1 cellular context compared by ENCODE assay signal in the genomic region with DNA sequence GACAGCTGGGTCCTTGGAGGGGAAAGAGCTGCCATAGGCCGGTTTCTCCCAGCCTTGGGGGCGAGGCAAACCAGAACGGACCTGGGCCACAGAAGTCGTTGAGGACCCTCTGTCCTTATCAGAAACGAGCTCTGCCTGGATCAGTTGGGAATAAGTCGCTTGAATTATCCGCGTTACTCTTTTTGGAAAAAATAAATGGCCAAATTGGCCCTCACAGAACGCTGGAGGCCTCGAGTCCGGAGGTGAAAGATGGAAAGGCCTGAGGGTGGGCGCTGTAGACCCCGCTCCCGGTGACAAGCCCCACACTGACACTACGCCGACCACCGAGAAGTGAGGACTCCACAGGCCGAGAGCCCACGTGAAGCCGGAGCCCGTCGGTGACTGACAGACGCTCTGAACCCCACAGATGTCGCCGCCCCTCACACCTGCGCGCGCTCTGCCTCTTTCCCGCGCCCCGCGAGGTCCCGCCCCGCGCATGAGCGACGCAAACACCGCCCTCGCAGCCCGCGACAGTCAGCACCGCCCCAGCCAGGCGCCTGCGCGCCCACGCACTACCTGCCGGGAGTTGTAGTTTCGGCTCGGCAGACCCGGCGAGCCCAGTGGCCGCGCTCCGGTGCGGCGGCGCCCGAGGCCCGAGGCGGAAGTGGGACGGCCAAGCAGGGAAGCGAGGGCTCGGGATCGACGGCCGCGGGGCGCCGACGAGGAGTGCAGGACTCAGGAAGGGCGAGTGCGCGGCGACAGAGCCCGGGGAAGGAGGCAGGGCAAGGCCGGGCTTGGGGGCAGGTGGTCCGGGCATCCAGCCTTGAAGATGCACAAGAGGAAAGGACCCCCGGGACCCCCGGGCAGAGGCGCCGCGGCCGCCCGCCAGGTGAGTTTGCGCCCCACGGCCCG.
TF ChIP-seq lines count a peak whose summit lies in the region.

TSS of gene BRME1 (minus strand) at position 484 of the 891 bp plus-strand sequence. CDS start 1,225 bp downstream, outside the sequence.
TSS of gene CC2D1A (plus strand) at position 568 of the 891 bp plus-strand sequence. CDS start at position 809, 241 bp downstream.

TF ChIP-seq in HepG2, 621 proteins besides CTCF, POLR2A, EP300 and RAD21 (continued from another document and continues in another):
- peak; percentile 88; the same call in 1 of the 2 replicates for TF ChIP-seq ZNF333 (CRISPR knock-in tag; IDR thresholded peaks at IDR 0.05; ENCODE audit: borderline replicate concordance)
- peak; percentile 85 for TF ChIP-seq ETV5 (CRISPR knock-in tag; IDR thresholded peaks at IDR 0.05; ENCODE audit: borderline replicate concordance)
- TF ChIP-seq SOX6 (IDR thresholded peaks at IDR 0.05): no peak
- TF ChIP-seq SOX6 (CRISPR knock-in tag; IDR thresholded peaks at IDR 0.05): 0 out of 2 replicates have a peak, but pooled peaks have one; percentile 29
- TF ChIP-seq ZNF768 (CRISPR knock-in tag; IDR thresholded peaks at IDR 0.05): peak; percentile 71; the same call in 1 of the 2 replicates
- TF ChIP-seq BHLHE40 (IDR thresholded peaks at IDR 0.05; ENCODE audit: low read length): no peak
- TF ChIP-seq ZKSCAN5 (CRISPR knock-in tag; IDR thresholded peaks at IDR 0.05): no peak
- TF ChIP-seq ZBTB8A (CRISPR knock-in tag; IDR thresholded peaks at IDR 0.05; ENCODE audit: borderline replicate concordance, low read depth): 0 out of 2 replicates have a peak, but pooled peaks have one; percentile 45
- no peak; the same call in 1 of the 2 replicates for TF ChIP-seq MTA1 (CRISPR knock-in tag; IDR thresholded peaks at IDR 0.05; ENCODE audit: borderline replicate concordance)
- TF ChIP-seq ZNF800 (CRISPR knock-in tag; IDR thresholded peaks at IDR 0.05): peak; percentile 43; the same call in 1 of the 2 replicates
- TF ChIP-seq NFKB2 (CRISPR knock-in tag; IDR thresholded peaks at IDR 0.05; ENCODE audit: borderline replicate concordance): peak; percentile 92; the same call in 1 of the 2 replicates
- peak; percentile 83 for TF ChIP-seq ZNF441 (CRISPR knock-in tag; IDR thresholded peaks at IDR 0.05; ENCODE audit: borderline replicate concordance)
- TF ChIP-seq BORCS8-MEF2B (CRISPR knock-in tag; IDR thresholded peaks at IDR 0.05): peak; percentile 95
- TF ChIP-seq SRSF1 (optimal IDR thresholded peaks at IDR 0.05; ENCODE audit: low read depth, low read length): peak; percentile 43
- peak; percentile 72; the same call in 1 of the 2 replicates for TF ChIP-seq SMAD1 (CRISPR knock-in tag; IDR thresholded peaks at IDR 0.05; ENCODE audit: borderline replicate concordance, low read depth)
- peak; percentile 70; the same call in 1 of the 2 replicates for TF ChIP-seq FOXK1 (CRISPR knock-in tag; IDR thresholded peaks at IDR 0.05; ENCODE audit: borderline replicate concordance, low read depth)
- TF ChIP-seq, protein P1, sequence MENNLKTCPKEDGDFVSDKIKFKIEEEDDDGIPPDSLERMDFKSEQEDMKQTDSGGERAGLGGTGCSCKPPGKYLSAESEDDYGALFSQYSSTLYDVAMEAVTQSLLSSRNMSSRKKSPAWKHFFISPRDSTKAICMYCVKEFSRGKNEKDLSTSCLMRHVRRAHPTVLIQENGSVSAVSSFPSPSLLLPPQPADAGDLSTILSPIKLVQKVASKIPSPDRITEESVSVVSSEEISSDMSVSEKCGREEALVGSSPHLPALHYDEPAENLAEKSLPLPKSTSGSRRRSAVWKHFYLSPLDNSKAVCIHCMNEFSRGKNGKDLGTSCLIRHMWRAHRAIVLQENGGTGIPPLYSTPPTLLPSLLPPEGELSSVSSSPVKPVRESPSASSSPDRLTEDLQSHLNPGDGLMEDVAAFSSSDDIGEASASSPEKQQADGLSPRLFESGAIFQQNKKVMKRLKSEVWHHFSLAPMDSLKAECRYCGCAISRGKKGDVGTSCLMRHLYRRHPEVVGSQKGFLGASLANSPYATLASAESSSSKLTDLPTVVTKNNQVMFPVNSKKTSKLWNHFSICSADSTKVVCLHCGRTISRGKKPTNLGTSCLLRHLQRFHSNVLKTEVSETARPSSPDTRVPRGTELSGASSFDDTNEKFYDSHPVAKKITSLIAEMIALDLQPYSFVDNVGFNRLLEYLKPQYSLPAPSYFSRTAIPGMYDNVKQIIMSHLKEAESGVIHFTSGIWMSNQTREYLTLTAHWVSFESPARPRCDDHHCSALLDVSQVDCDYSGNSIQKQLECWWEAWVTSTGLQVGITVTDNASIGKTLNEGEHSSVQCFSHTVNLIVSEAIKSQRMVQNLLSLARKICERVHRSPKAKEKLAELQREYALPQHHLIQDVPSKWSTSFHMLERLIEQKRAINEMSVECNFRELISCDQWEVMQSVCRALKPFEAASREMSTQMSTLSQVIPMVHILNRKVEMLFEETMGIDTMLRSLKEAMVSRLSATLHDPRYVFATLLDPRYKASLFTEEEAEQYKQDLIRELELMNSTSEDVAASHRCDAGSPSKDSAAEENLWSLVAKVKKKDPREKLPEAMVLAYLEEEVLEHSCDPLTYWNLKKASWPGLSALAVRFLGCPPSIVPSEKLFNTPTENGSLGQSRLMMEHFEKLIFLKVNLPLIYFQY (CRISPR knock-in tag; IDR thresholded peaks at IDR 0.05; ENCODE audit: borderline replicate concordance): peak; percentile 88; the same call in 1 of the 2 replicates
- TF ChIP-seq ZNF672 (CRISPR knock-in tag; IDR thresholded peaks at IDR 0.05): no peak
- peak; percentile 98 for TF ChIP-seq ZNF687 (CRISPR knock-in tag; IDR thresholded peaks at IDR 0.05)
- TF ChIP-seq, protein P2, sequence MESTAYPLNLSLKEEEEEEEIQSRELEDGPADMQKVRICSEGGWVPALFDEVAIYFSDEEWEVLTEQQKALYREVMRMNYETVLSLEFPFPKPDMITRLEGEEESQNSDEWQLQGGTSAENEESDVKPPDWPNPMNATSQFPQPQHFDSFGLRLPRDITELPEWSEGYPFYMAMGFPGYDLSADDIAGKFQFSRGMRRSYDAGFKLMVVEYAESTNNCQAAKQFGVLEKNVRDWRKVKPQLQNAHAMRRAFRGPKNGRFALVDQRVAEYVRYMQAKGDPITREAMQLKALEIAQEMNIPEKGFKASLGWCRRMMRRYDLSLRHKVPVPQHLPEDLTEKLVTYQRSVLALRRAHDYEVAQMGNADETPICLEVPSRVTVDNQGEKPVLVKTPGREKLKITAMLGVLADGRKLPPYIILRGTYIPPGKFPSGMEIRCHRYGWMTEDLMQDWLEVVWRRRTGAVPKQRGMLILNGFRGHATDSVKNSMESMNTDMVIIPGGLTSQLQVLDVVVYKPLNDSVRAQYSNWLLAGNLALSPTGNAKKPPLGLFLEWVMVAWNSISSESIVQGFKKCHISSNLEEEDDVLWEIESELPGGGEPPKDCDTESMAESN (CRISPR knock-in tag; conservative IDR thresholded peaks at IDR 0.05): peak; percentile 87; the same call in 1 of the 2 replicates
- TF ChIP-seq GABPA (IDR thresholded peaks at IDR 0.05; ENCODE audit: low read depth, low read length): no peak
- TF ChIP-seq GABPA (CRISPR knock-in tag; IDR thresholded peaks at IDR 0.05; ENCODE audit: low read depth): 0 out of 2 replicates have a peak, but pooled peaks have one; percentile 17
- TF ChIP-seq ZGPAT (CRISPR knock-in tag; IDR thresholded peaks at IDR 0.05): peak; percentile 85
- TF ChIP-seq ZNF432 (CRISPR knock-in tag; IDR thresholded peaks at IDR 0.05; ENCODE audit: borderline replicate concordance): no peak
- TF ChIP-seq ZFP82 (CRISPR knock-in tag; IDR thresholded peaks at IDR 0.05; ENCODE audit: borderline replicate concordance): no peak; the same call in 1 of the 2 replicates
- peak; percentile 9; the same call in 1 of the 2 replicates for TF ChIP-seq BCL6 (CRISPR knock-in tag; IDR thresholded peaks at IDR 0.05)
- TF ChIP-seq ZNF124 (CRISPR knock-in tag; IDR thresholded peaks at IDR 0.05): peak; percentile 71; the same call in 1 of the 2 replicates
- TF ChIP-seq GMEB2 (CRISPR knock-in tag; IDR thresholded peaks at IDR 0.05; ENCODE audit: low read depth): peak; percentile 86
- TF ChIP-seq FOXO1 (CRISPR knock-in tag; IDR thresholded peaks at IDR 0.05): 0 out of 2 replicates have a peak, but pooled peaks have one; percentile 66
- peak; percentile 65; the same call in 1 of the 2 replicates for TF ChIP-seq NR2C2 (CRISPR knock-in tag; IDR thresholded peaks at IDR 0.05; ENCODE audit: borderline replicate concordance)
- peak; percentile 38; the same call in 1 of the 2 replicates for TF ChIP-seq TFE3 (CRISPR knock-in tag; IDR thresholded peaks at IDR 0.05)
- no peak for TF ChIP-seq SMARCC2 (IDR thresholded peaks at IDR 0.05)
